In the genomic region with DNA sequence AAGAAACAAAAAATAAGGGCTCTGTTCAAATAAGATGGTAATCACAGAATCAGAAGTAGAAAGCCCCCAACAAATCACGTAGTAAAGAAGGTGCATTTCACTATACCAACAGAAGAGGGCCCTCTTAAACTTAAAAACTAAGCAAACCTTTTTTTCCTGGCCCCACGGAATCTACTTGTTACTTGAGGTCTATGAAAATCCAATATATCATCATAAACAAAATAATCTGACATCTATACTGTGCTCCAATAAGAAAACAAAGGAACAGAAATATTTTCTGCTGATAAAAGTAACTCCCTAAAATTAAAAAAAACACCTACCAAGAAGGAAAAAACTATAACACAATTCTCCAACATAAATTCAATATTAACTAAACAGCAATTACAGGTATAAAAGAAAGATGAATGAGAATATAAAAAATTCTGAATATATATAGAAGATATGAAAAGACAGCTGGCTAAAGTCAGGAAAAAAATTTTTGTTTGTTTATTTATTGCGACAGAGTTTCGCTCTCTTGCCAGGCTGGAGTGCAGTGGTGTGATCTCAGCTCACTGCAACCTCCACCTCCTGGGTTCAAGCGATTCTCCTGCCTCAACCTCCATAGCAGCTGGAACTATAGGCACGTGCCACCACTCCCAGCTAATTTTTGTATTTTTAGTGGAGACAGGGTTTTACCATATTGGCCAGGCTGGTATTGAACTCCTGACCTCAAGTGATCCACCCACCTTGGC, we compare ENCODE assay signal across 8 cellular contexts.
DNase-seq lines count a peak whose midpoint lies in the region; ATAC-seq, FAIRE-seq and TF ChIP-seq lines count a peak whose summit lies in the region.

No MANE protein-coding gene starts in this region.

- DNase-seq in DMS53 (lab: John Stamatoyannopoulos, UW) = peak; percentile 57
- peak; percentile 30 for DNase-seq in HTR-8/SVneo (ENCODE audit: insufficient read length, low spot score)
- no peak for DNase-seq in RCC 7860 (ENCODE audit: low spot score)
- peak; percentile 61 for DNase-seq in epithelial cell of esophagus (ENCODE audit: low read depth)
- peak; percentile 45 for DNase-seq in non-pigmented ciliary epithelial cell (ENCODE audit: low read depth)

- ATAC-seq in GM21515 (IDR thresholded peaks at IDR 0.05; ENCODE audit: unreplicated experiment) (no peak), HG02763 (IDR thresholded peaks at IDR 0.05; ENCODE audit: unreplicated experiment) (no peak), HG02981 (IDR thresholded peaks at IDR 0.05; ENCODE audit: unreplicated experiment) (no peak)

- H3K4me3 ChIP-seq in epithelial cell of esophagus (ENCODE audit: low read length) = no peak overlapping the region

- TF ChIP-seq CTCF in epithelial cell of esophagus (IDR thresholded peaks at IDR 0.05; ENCODE audit: insufficient read depth, low read depth, low read length, missing control alignments) = peak; percentile 55

- FAIRE-seq in HTR-8/SVneo (lab: Jason Lieb, UNC) = no peak
- FAIRE-seq in RCC 7860 (lab: Jason Lieb, UNC) = peak; percentile 43
